In the genomic region with DNA sequence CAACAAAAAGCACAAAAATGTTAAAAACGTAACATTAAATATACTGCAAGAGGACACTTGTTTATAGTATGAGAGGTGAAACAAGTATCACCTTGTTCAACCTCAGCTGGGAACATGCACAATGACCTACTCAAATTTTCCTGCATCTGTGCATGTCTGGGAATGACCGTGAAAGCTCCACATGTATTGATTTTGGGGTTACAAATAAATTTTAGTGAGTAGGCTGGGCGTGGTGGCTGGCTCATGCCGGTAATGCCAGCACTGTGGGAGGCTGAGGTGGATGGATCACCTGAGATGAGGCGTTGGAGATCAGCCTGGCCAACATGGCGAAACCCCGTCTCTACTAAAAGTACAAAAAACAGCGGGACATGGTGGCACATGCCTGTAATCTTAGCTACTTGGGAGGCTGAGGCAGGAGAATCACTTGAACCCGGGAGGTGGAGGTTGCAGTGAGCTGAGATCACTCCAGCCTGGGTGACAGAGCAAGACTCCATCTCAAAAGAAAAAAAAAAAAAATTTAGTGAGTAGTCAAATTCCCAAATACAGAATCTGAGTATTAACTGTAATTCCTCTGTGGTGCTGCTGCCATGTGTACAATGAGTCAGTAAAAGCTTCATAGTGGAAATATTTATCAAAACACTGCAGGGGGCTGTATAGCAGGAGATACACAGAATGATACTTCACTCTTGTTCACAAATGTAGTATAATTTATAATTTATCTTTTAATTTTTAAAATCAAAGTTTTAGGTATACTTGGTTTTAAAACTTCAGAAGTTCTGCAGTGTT, we compare ENCODE assay signal across 1 cellular context.
TF ChIP-seq lines count a peak whose summit lies in the region.

No MANE protein-coding gene starts in this region.

TF ChIP-seq in SK-N-SH, 30 proteins besides CTCF, POLR2A, EP300 and RAD21 (continued from another document):
- TF ChIP-seq EZH2phosphoT487 (IDR thresholded peaks at IDR 0.05; ENCODE audit: borderline replicate concordance, low read depth) (no peak), JUND (IDR thresholded peaks at IDR 0.05) (peak; percentile 50; the same call in 1 of the 2 replicates)
